Comparison of ENCODE assay signal across 33 cellular contexts in genomic region chr19:55578031-55578760, GRCh38. TPM values are rescaled to one million over a fixed set of nuclear protein-coding genes. Genes with fewer than 3 reads are reported as not detected.
"Had no signal": no experiment of that assay in that cellular context is flagged by ENCODE, and none has a peak within 500 bp of the region (broad histone marks: within the 10 kb centered on the region; RNA-seq: fewer than 3 reads in every experiment).

No MANE protein-coding gene starts in this region.

- H3K36me3 ChIP-seq: neutrophil, ovary, upper lobe of right lung had no signal

- H3K4me3 ChIP-seq: heart left ventricle, lower lobe of right lung, ovary, right atrium auricular region, sigmoid colon, spleen, suprapubic skin, thoracic aorta, tibial artery, upper lobe of right lung had no signal

- H3K27me3 Mint-ChIP-seq: naive thymus-derived CD8-positive, alpha-beta T cell; progenitor cell of endocrine pancreas had no signal

- H3K9me3 Mint-ChIP-seq: nephron; neural crest cell; stimulated activated effector memory CD8-positive, alpha-beta T cell treated with anti-CD3 and anti-CD28 coated beads, Interleukin-12 subunit alpha, Interleukin-12 subunit beta, amount 100 ng/mL, for 72 hours had no signal

- H3K27ac Mint-ChIP-seq: progenitor cell of endocrine pancreas; stimulated activated effector memory CD8-positive, alpha-beta T cell treated with anti-CD3 and anti-CD28 coated beads, Interleukin-12 subunit alpha, Interleukin-12 subunit beta, amount 100 ng/mL, for 72 hours had no signal

- ATAC-seq: left cardiac atrium; left lobe of liver; lower lobe of right lung; naive thymus-derived CD8-positive, alpha-beta T cell; stimulated activated effector memory CD8-positive, alpha-beta T cell treated with anti-CD3 and anti-CD28 coated beads, Interleukin-12 subunit alpha, Interleukin-12 subunit beta, amount 100 ng/mL, for 72 hours; upper lobe of right lung had no signal

- H3K27ac ChIP-seq: heart left ventricle, lower lobe of right lung, neutrophil, ovary, right atrium auricular region, sigmoid colon, spleen, suprapubic skin, thoracic aorta, tibial artery, upper lobe of right lung had no signal

- FAIRE-seq: small intestine, urothelium cell line had no signal

- DNase-seq: glutamatergic neuron; heart left ventricle; hypothalamus; islet precursor cell; kidney glomerular epithelial cell; left cardiac atrium; lower lobe of right lung; mammary epithelial cell; mesenchymal stem cell; naive thymus-derived CD8-positive, alpha-beta T cell; occipital lobe; ovary; sigmoid colon; small intestine; spleen; stimulated activated CD4-positive, alpha-beta T cell treated with anti-CD3 and anti-CD28 coated beads, Interleukin-4, amount 100 ng/mL, for 24 hours; stimulated activated naive CD4-positive, alpha-beta T cell treated with Interleukin-2 at 50 U/mL for 16 hours; tibial artery; trophoblast cell; upper lobe of right lung had no signal

- H3K9me3 ChIP-seq: heart left ventricle, lower lobe of right lung, neutrophil, ovary, right atrium auricular region, sigmoid colon, suprapubic skin, thoracic aorta, upper lobe of right lung had no signal

- H3K4me3 Mint-ChIP-seq: stimulated activated effector memory CD8-positive, alpha-beta T cell treated with anti-CD3 and anti-CD28 coated beads, Interleukin-12 subunit alpha, Interleukin-12 subunit beta, amount 100 ng/mL, for 72 hours had no signal

RNA-seq across cellular contexts. Expression of gene SBK3, which starts 32.9 kb away (rescaled TPM):
- total RNA-seq: left lobe of liver; liver; mammary epithelial cell; naive thymus-derived CD8-positive, alpha-beta T cell; progenitor cell of endocrine pancreas; renal cortical epithelial cell; spleen; subcutaneous adipose tissue; suprapubic skin; thoracic aorta had no signal
- polyA plus RNA-seq: mammary epithelial cell; naive thymus-derived CD8-positive, alpha-beta T cell; ovary; spleen had no signal
